ENCODE assay signal across 1 cellular context in the genomic region with DNA sequence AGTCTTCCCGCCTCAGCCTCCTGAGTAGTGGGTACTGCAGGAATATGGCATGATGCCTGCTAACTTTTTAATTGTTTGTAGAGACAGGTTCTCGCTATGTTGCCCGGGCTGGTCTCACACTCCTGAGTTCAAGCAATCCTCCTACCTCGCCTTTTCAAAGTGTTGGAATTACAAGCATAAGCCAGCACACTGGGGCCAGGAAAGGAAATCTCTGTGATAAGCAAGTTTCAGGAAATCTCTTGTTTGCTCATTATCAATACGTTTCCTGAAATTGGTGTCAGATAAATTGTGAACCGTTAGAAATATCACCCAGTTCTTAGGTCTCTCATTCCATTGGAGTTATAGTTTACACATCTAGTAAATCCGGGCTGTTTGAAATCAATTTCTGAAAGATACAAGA.
TF ChIP-seq lines count a peak whose summit lies in the region.

No MANE protein-coding gene starts in this region.

TF ChIP-seq in IMR-90, 13 proteins besides CTCF, POLR2A, EP300 and RAD21 (continued from another document):
- TF ChIP-seq, protein P1, sequence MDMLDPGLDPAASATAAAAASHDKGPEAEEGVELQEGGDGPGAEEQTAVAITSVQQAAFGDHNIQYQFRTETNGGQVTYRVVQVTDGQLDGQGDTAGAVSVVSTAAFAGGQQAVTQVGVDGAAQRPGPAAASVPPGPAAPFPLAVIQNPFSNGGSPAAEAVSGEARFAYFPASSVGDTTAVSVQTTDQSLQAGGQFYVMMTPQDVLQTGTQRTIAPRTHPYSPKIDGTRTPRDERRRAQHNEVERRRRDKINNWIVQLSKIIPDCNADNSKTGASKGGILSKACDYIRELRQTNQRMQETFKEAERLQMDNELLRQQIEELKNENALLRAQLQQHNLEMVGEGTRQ (IDR thresholded peaks at IDR 0.05; ENCODE audit: low read depth, low read length): no peak
- TF ChIP-seq RCOR1 (IDR thresholded peaks at IDR 0.05; ENCODE audit: insufficient replicate concordance, low read length): no peak
- no peak for TF ChIP-seq SMC3 (IDR thresholded peaks at IDR 0.05; ENCODE audit: low read depth, low read length)
- no peak for TF ChIP-seq CHD1 (IDR thresholded peaks at IDR 0.05; ENCODE audit: low read depth, low read length)
- TF ChIP-seq FOS (IDR thresholded peaks at IDR 0.05; ENCODE audit: low read depth, low read length): no peak
- TF ChIP-seq MAFK (IDR thresholded peaks at IDR 0.05; ENCODE audit: low read depth, low read length): no peak
